ENCODE assay signal across 1 cellular context in the genomic region with DNA sequence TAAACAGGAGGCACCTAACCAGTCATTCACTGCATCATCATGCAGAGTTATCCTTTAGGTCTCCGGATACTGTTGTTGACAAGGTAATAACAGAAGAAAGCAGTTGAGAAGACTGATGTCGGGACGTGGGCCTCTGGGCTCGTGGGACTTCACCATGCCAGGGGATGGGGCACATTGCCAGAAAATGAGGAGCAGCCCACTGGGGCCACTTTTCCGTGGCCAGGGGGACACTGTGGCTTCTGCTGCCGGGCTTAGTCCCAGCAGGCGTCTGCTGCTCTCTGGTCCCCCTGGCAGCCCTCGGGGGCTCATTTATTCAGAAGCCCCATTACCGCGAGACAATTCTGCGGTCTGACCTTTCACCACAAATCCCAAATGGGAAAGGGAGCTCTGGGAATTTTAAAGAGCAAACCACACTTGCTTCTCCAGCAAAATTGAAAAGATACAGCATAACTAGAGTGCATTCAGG.
TF ChIP-seq lines count a peak whose summit lies in the region.

No MANE protein-coding gene starts in this region.

TF ChIP-seq in GM23338, 12 proteins besides CTCF, POLR2A, EP300 and RAD21 (continued from another document):
- TF ChIP-seq, protein P1, sequence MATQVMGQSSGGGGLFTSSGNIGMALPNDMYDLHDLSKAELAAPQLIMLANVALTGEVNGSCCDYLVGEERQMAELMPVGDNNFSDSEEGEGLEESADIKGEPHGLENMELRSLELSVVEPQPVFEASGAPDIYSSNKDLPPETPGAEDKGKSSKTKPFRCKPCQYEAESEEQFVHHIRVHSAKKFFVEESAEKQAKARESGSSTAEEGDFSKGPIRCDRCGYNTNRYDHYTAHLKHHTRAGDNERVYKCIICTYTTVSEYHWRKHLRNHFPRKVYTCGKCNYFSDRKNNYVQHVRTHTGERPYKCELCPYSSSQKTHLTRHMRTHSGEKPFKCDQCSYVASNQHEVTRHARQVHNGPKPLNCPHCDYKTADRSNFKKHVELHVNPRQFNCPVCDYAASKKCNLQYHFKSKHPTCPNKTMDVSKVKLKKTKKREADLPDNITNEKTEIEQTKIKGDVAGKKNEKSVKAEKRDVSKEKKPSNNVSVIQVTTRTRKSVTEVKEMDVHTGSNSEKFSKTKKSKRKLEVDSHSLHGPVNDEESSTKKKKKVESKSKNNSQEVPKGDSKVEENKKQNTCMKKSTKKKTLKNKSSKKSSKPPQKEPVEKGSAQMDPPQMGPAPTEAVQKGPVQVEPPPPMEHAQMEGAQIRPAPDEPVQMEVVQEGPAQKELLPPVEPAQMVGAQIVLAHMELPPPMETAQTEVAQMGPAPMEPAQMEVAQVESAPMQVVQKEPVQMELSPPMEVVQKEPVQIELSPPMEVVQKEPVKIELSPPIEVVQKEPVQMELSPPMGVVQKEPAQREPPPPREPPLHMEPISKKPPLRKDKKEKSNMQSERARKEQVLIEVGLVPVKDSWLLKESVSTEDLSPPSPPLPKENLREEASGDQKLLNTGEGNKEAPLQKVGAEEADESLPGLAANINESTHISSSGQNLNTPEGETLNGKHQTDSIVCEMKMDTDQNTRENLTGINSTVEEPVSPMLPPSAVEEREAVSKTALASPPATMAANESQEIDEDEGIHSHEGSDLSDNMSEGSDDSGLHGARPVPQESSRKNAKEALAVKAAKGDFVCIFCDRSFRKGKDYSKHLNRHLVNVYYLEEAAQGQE (IDR thresholded peaks at IDR 0.05; ENCODE audit: unreplicated experiment): no peak
- TF ChIP-seq, protein P2, sequence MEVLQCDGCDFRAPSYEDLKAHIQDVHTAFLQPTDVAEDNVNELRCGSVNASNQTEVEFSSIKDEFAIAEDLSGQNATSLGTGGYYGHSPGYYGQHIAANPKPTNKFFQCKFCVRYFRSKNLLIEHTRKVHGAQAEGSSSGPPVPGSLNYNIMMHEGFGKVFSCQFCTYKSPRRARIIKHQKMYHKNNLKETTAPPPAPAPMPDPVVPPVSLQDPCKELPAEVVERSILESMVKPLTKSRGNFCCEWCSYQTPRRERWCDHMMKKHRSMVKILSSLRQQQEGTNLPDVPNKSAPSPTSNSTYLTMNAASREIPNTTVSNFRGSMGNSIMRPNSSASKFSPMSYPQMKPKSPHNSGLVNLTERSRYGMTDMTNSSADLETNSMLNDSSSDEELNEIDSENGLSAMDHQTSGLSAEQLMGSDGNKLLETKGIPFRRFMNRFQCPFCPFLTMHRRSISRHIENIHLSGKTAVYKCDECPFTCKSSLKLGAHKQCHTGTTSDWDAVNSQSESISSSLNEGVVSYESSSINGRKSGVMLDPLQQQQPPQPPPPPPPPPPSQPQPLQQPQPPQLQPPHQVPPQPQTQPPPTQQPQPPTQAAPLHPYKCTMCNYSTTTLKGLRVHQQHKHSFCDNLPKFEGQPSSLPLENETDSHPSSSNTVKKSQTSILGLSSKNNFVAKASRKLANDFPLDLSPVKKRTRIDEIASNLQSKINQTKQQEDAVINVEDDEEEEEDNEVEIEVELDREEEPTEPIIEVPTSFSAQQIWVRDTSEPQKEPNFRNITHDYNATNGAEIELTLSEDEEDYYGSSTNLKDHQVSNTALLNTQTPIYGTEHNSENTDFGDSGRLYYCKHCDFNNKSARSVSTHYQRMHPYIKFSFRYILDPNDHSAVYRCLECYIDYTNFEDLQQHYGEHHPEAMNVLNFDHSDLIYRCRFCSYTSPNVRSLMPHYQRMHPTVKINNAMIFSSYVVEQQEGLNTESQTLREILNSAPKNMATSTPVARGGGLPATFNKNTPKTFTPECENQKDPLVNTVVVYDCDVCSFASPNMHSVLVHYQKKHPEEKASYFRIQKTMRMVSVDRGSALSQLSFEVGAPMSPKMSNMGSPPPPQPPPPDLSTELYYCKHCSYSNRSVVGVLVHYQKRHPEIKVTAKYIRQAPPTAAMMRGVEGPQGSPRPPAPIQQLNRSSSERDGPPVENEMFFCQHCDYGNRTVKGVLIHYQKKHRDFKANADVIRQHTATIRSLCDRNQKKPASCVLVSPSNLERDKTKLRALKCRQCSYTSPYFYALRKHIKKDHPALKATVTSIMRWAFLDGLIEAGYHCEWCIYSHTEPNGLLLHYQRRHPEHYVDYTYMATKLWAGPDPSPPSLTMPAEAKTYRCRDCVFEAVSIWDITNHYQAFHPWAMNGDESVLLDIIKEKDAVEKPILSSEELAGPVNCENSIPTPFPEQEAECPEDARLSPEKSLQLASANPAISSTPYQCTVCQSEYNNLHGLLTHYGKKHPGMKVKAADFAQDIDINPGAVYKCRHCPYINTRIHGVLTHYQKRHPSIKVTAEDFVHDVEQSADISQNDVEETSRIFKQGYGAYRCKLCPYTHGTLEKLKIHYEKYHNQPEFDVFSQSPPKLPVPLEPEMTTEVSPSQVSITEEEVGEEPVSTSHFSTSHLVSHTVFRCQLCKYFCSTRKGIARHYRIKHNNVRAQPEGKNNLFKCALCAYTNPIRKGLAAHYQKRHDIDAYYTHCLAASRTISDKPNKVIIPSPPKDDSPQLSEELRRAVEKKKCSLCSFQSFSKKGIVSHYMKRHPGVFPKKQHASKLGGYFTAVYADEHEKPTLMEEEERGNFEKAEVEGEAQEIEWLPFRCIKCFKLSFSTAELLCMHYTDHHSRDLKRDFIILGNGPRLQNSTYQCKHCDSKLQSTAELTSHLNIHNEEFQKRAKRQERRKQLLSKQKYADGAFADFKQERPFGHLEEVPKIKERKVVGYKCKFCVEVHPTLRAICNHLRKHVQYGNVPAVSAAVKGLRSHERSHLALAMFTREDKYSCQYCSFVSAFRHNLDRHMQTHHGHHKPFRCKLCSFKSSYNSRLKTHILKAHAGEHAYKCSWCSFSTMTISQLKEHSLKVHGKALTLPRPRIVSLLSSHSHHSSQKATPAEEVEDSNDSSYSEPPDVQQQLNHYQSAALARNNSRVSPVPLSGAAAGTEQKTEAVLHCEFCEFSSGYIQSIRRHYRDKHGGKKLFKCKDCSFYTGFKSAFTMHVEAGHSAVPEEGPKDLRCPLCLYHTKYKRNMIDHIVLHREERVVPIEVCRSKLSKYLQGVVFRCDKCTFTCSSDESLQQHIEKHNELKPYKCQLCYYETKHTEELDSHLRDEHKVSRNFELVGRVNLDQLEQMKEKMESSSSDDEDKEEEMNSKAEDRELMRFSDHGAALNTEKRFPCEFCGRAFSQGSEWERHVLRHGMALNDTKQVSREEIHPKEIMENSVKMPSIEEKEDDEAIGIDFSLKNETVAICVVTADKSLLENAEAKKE (CRISPR knock-in tag; IDR thresholded peaks at IDR 0.05): no peak
- TF ChIP-seq ZNF114 (CRISPR knock-in tag; IDR thresholded peaks at IDR 0.05) (no peak), STAT1 (IDR thresholded peaks at IDR 0.05; ENCODE audit: unreplicated experiment) (no peak), EZH2phosphoT487 (IDR thresholded peaks at IDR 0.05; ENCODE audit: unreplicated experiment) (no peak), CREB1 (CRISPR knock-in tag; IDR thresholded peaks at IDR 0.05; ENCODE audit: low read depth) (no peak), EZH2 (IDR thresholded peaks at IDR 0.05; ENCODE audit: low read depth, unreplicated experiment) (no peak), POLR2AphosphoS5 (IDR thresholded peaks at IDR 0.05; ENCODE audit: low read depth) (no peak)
TF ChIP-seq in GM23338: peak in this region for 0.
